1 cellular context compared by ENCODE assay signal in the genomic region with DNA sequence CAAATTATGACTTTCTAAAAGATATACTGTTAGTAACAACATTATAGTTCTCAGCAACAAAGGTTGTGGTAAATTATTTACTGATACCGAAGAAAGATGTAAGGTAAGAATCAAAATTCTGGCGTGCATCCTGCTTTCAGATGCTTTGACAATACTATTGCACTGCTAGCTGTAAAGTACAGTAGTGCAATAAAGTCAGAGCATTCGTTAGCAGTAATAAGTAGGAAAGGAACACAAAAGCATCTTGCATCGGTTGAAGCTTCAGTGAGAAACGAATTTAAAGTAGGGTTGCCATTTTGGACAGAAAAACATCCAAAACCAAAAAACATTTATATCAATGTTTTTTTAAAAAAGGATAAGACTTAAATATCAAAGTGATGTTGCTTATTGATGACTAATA.
TF ChIP-seq lines count a peak whose summit lies in the region.

No MANE protein-coding gene starts in this region.

TF ChIP-seq in WTC11, 78 proteins besides CTCF, POLR2A, EP300 and RAD21 (continued from another document):
- TF ChIP-seq, protein P1, sequence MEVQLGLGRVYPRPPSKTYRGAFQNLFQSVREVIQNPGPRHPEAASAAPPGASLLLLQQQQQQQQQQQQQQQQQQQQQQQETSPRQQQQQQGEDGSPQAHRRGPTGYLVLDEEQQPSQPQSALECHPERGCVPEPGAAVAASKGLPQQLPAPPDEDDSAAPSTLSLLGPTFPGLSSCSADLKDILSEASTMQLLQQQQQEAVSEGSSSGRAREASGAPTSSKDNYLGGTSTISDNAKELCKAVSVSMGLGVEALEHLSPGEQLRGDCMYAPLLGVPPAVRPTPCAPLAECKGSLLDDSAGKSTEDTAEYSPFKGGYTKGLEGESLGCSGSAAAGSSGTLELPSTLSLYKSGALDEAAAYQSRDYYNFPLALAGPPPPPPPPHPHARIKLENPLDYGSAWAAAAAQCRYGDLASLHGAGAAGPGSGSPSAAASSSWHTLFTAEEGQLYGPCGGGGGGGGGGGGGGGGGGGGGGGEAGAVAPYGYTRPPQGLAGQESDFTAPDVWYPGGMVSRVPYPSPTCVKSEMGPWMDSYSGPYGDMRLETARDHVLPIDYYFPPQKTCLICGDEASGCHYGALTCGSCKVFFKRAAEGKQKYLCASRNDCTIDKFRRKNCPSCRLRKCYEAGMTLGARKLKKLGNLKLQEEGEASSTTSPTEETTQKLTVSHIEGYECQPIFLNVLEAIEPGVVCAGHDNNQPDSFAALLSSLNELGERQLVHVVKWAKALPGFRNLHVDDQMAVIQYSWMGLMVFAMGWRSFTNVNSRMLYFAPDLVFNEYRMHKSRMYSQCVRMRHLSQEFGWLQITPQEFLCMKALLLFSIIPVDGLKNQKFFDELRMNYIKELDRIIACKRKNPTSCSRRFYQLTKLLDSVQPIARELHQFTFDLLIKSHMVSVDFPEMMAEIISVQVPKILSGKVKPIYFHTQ (CRISPR knock-in tag; IDR thresholded peaks at IDR 0.05) = no peak
- TF ChIP-seq, protein P2, sequence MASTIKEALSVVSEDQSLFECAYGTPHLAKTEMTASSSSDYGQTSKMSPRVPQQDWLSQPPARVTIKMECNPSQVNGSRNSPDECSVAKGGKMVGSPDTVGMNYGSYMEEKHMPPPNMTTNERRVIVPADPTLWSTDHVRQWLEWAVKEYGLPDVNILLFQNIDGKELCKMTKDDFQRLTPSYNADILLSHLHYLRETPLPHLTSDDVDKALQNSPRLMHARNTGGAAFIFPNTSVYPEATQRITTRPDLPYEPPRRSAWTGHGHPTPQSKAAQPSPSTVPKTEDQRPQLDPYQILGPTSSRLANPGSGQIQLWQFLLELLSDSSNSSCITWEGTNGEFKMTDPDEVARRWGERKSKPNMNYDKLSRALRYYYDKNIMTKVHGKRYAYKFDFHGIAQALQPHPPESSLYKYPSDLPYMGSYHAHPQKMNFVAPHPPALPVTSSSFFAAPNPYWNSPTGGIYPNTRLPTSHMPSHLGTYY (CRISPR knock-in tag; IDR thresholded peaks at IDR 0.05) = no peak
- TF ChIP-seq ATF1 (CRISPR knock-in tag; IDR thresholded peaks at IDR 0.05) (no peak), TEAD1 (CRISPR knock-in tag; IDR thresholded peaks at IDR 0.05) (no peak), ZNF219 (CRISPR knock-in tag; IDR thresholded peaks at IDR 0.05; ENCODE audit: borderline replicate concordance) (no peak), ZBTB21 (CRISPR knock-in tag; IDR thresholded peaks at IDR 0.05; ENCODE audit: borderline replicate concordance) (no peak), ZNF121 (CRISPR knock-in tag; IDR thresholded peaks at IDR 0.05) (no peak), ZNF138 (CRISPR knock-in tag; conservative IDR thresholded peaks at IDR 0.05) (no peak), ZNF416 (CRISPR knock-in tag; IDR thresholded peaks at IDR 0.05) (no peak), CREB1 (CRISPR knock-in tag; IDR thresholded peaks at IDR 0.05) (no peak), CBFB (CRISPR knock-in tag; IDR thresholded peaks at IDR 0.05; ENCODE audit: low read depth) (no peak), KAT7 (CRISPR knock-in tag; IDR thresholded peaks at IDR 0.05; ENCODE audit: borderline replicate concordance) (no peak), JUN (CRISPR knock-in tag; IDR thresholded peaks at IDR 0.05) (no peak), MYBL2 (CRISPR knock-in tag; IDR thresholded peaks at IDR 0.05) (no peak), NFYB (CRISPR knock-in tag; conservative IDR thresholded peaks at IDR 0.05; ENCODE audit: low read depth) (no peak)
- TF ChIP-seq, protein P3, sequence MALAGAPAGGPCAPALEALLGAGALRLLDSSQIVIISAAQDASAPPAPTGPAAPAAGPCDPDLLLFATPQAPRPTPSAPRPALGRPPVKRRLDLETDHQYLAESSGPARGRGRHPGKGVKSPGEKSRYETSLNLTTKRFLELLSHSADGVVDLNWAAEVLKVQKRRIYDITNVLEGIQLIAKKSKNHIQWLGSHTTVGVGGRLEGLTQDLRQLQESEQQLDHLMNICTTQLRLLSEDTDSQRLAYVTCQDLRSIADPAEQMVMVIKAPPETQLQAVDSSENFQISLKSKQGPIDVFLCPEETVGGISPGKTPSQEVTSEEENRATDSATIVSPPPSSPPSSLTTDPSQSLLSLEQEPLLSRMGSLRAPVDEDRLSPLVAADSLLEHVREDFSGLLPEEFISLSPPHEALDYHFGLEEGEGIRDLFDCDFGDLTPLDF (CRISPR knock-in tag; IDR thresholded peaks at IDR 0.05) = no peak
- TF ChIP-seq, protein P4, sequence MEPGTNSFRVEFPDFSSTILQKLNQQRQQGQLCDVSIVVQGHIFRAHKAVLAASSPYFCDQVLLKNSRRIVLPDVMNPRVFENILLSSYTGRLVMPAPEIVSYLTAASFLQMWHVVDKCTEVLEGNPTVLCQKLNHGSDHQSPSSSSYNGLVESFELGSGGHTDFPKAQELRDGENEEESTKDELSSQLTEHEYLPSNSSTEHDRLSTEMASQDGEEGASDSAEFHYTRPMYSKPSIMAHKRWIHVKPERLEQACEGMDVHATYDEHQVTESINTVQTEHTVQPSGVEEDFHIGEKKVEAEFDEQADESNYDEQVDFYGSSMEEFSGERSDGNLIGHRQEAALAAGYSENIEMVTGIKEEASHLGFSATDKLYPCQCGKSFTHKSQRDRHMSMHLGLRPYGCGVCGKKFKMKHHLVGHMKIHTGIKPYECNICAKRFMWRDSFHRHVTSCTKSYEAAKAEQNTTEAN (CRISPR knock-in tag; IDR thresholded peaks at IDR 0.05) = no peak
- TF ChIP-seq, protein P5, sequence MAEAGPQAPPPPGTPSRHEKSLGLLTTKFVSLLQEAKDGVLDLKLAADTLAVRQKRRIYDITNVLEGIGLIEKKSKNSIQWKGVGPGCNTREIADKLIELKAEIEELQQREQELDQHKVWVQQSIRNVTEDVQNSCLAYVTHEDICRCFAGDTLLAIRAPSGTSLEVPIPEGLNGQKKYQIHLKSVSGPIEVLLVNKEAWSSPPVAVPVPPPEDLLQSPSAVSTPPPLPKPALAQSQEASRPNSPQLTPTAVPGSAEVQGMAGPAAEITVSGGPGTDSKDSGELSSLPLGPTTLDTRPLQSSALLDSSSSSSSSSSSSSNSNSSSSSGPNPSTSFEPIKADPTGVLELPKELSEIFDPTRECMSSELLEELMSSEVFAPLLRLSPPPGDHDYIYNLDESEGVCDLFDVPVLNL (CRISPR knock-in tag; IDR thresholded peaks at IDR 0.05; ENCODE audit: borderline replicate concordance, low read depth) = no peak
